In genomic region chr1:103676335-103676734, GRCh38 we compare ENCODE assay signal across 13 cellular contexts. TPM values are rescaled to one million over a fixed set of nuclear protein-coding genes. Genes with fewer than 3 reads are reported as not detected.
"Had no signal": no experiment of that assay in that cellular context is flagged by ENCODE, and none has a peak within 500 bp of the region (broad histone marks: within the 10 kb centered on the region; RNA-seq: fewer than 3 reads in every experiment).

No MANE protein-coding gene starts in this region.

RNA-seq across cellular contexts. Expression of gene AMY1B, which starts 19.7 kb away (rescaled TPM):
- total RNA-seq: subcutaneous adipose tissue, suprapubic skin, temporal lobe, testis, thoracic aorta, tibial nerve, transverse colon, ureter, urinary bladder, vagina had no signal
- polyA plus RNA-seq: stomach, urinary bladder had no signal

RNA-seq across cellular contexts. Expression of gene AMY1A, which starts 20.8 kb away (rescaled TPM):
- total RNA-seq: stomach, subcutaneous adipose tissue, suprapubic skin, temporal lobe, testis, thoracic aorta, tibial nerve, transverse colon, ureter, urinary bladder, vagina had no signal
- polyA plus RNA-seq: stomach, urinary bladder had no signal

RNA-seq across cellular contexts. Expression of gene AMY2A, which starts 59.1 kb away (rescaled TPM):
- total RNA-seq: stomach, suprapubic skin, thyroid gland, transverse colon, upper lobe of right lung, ureter, urinary bladder, vagina had no signal
- polyA plus RNA-seq: urinary bladder had no signal
